ENCODE assay signal across 20 cellular contexts in genomic region chr16:86025706-86026105, GRCh38.
"Had no signal": no experiment of that assay in that cellular context is flagged by ENCODE, and none has a peak within 500 bp of the region (broad histone marks: within the 10 kb centered on the region; RNA-seq: fewer than 3 reads in every experiment).

No MANE protein-coding gene starts in this region.

- H3K4me3 Mint-ChIP-seq: activated CD4-positive, alpha-beta memory T cell treated with anti-CD3 and anti-CD28 coated beads for 36 hours; activated naive CD4-positive, alpha-beta T cell treated with anti-CD3 and anti-CD28 coated beads, Interleukin-2, amount 10 ng/mL, durations not matched to agents 7 days and 5 days; dendritic cell treated with granulocyte-macrophage colony-stimulating factor and Interleukin-4, amounts not matched to agents 40 ng/mL and 50 ng/mL, for 4 days; natural killer cell treated with Interleukin-12 subunit alpha and Interleukin-12 subunit beta and Interleukin-15 and Interleukin-18, amount 100 ng/mL, for 72 hours; stimulated activated naive B cell treated with anti-CD40 and anti-IgM and Interleukin-4, amounts not matched to agents 10 μg/mL and 1 μg/mL and 100 μg/mL, for 72 hours had no signal

- H3K9me3 ChIP-seq: neutrophil, testis had no signal

- H3K36me3 ChIP-seq: neutrophil, ovary, upper lobe of left lung had no signal

- H3K4me1 ChIP-seq: testis, upper lobe of left lung had no signal

- H3K27ac ChIP-seq: neutrophil, ovary, testis, upper lobe of left lung had no signal

- H3K27me3 ChIP-seq: ovary, testis had no signal

- ATAC-seq: esophagus mucosa; left cardiac atrium; stimulated activated naive B cell treated with anti-CD40 and anti-IgM and Interleukin-4, amounts not matched to agents 10 μg/mL and 1 μg/mL and 100 μg/mL, for 72 hours had no signal

- H3K27ac Mint-ChIP-seq: activated CD4-positive, alpha-beta memory T cell treated with anti-CD3 and anti-CD28 coated beads for 36 hours; activated naive CD4-positive, alpha-beta T cell treated with anti-CD3 and anti-CD28 coated beads, Interleukin-2, amount 10 ng/mL, durations not matched to agents 7 days and 5 days; dendritic cell treated with granulocyte-macrophage colony-stimulating factor and Interleukin-4, amounts not matched to agents 40 ng/mL and 50 ng/mL, for 4 days; natural killer cell treated with Interleukin-12 subunit alpha and Interleukin-12 subunit beta and Interleukin-15 and Interleukin-18, amount 100 ng/mL, for 72 hours; stimulated activated naive B cell treated with anti-CD40 and anti-IgM and Interleukin-4, amounts not matched to agents 10 μg/mL and 1 μg/mL and 100 μg/mL, for 72 hours had no signal

- H3K36me3 Mint-ChIP-seq: activated naive CD4-positive, alpha-beta T cell treated with anti-CD3 and anti-CD28 coated beads, Interleukin-2, amount 10 ng/mL, durations not matched to agents 7 days and 5 days had no signal

- H3K4me1 Mint-ChIP-seq: activated naive CD4-positive, alpha-beta T cell treated with anti-CD3 and anti-CD28 coated beads, Interleukin-2, amount 10 ng/mL, durations not matched to agents 7 days and 5 days; stimulated activated naive B cell treated with anti-CD40 and anti-IgM and Interleukin-4, amounts not matched to agents 10 μg/mL and 1 μg/mL and 100 μg/mL, for 72 hours had no signal

- H3K4me3 ChIP-seq: ovary, testis, upper lobe of left lung had no signal

- DNase-seq: activated CD4-positive, alpha-beta memory T cell treated with anti-CD3 and anti-CD28 coated beads for 36 hours; activated CD4-positive, alpha-beta T cell treated with anti-CD3 and anti-CD28 coated beads for 48 hours; activated naive CD4-positive, alpha-beta T cell treated with anti-CD3 and anti-CD28 coated beads, Interleukin-2, amount 10 ng/mL, durations not matched to agents 7 days and 5 days; activated T-cell treated with anti-CD3 and anti-CD28 coated beads, Interleukin-2, amount 50 U/mL, for 48 hours; amygdala; cerebellar nuclear complex; effector memory CD4-positive, alpha-beta T cell; hypothalamus; left cardiac atrium; stimulated activated CD4-positive, alpha-beta T cell treated with anti-CD3 and anti-CD28 coated beads, Interleukin-2, amount 100 ng/mL, for 48 hours; stimulated activated CD8-positive, alpha-beta memory T cell treated with anti-CD3 and anti-CD28 coated beads, Interleukin-4, amount 100 ng/mL, for 48 hours; stimulated activated naive B cell treated with anti-CD40 and anti-IgM and Interleukin-4, amounts not matched to agents 10 μg/mL and 1 μg/mL and 100 μg/mL, for 72 hours; T-helper 9 cell; testis had no signal
